17 cellular contexts compared by ENCODE assay signal in genomic region chr13:25169951-25170553, GRCh38. TPM values are rescaled to one million over a fixed set of nuclear protein-coding genes. Genes with fewer than 3 reads are reported as not detected.
A peak's percentile ranks its signal among the peaks of the same experiment; 100 is the strongest.
DNase-seq lines count a peak whose midpoint lies in the region; ATAC-seq lines count a peak whose summit lies in the region.
"Had no signal": no experiment of that assay in that cellular context is flagged by ENCODE, and none has a peak within 500 bp of the region (broad histone marks: within the 10 kb centered on the region; RNA-seq: fewer than 3 reads in every experiment).

No MANE protein-coding gene starts in this region.

- H3K27ac ChIP-seq in SK-N-MC = peak overlapping the region; percentile 100

- peaks cover 5% of the 10 kb centered on the region for H3K4me1 ChIP-seq in iPS-15b (ENCODE audit: control insufficient read depth, insufficient read depth, low read length)

- H3K36me3 ChIP-seq in H7 (replicated peaks; ENCODE audit: control insufficient read depth, insufficient read depth, low read length) (no peaks in the 10 kb centered on the region), SK-N-MC (ENCODE audit: insufficient read depth, low read length) (peaks cover 51% of the 10 kb centered on the region), iPS-15b (ENCODE audit: control insufficient read depth, insufficient read depth, low read length) (no peaks in the 10 kb centered on the region)

- H3K27me3 ChIP-seq in H7 (ENCODE audit: control insufficient read depth, insufficient read depth, low read length) (peaks cover 46% of the 10 kb centered on the region), iPS-15b (ENCODE audit: control insufficient read depth, insufficient read depth, low read length) (peaks cover 54% of the 10 kb centered on the region)

- DNase-seq in H7 = peak; percentile 32
- no peak for DNase-seq in SK-N-MC (ENCODE audit: low read depth, low spot score)
- DNase-seq in retina = peak; percentile 72
- DNase-seq in NCI-H1694 (lab: John Stamatoyannopoulos, UW) = no peak
- DNase-seq: EL; immature natural killer cell; Karpas-422; NCI-H187; NCI-H774; SHP77; stimulated activated naive CD4-positive, alpha-beta T cell treated with Interleukin-2 at 50 U/mL for 16 hours had no signal

- ATAC-seq in GM21515 (IDR thresholded peaks at IDR 0.05; ENCODE audit: unreplicated experiment) (no peak), HG03354 (IDR thresholded peaks at IDR 0.05; ENCODE audit: poor library complexity, severe bottlenecking, unreplicated experiment) (no peak), HG02623 (IDR thresholded peaks at IDR 0.05; ENCODE audit: unreplicated experiment) (no peak)

- H3K9me3 ChIP-seq in SK-N-MC (ENCODE audit: low read depth, low read length) = no peaks in the 10 kb centered on the region
- H3K9me3 ChIP-seq in iPS-15b (ENCODE audit: control insufficient read depth, insufficient read depth, low read length) = no peaks in the 10 kb centered on the region

- H3K9ac ChIP-seq in SK-N-MC (ENCODE audit: insufficient read length) (peak overlapping the region; percentile 98), iPS-15b (ENCODE audit: low read depth, low read length) (no peak overlapping the region)

- H3K4me3 ChIP-seq in H7 (ENCODE audit: insufficient read depth, low read depth, low read length) (peak overlapping the region; percentile 52), SK-N-MC (peak overlapping the region; percentile 85), iPS-15b (ENCODE audit: low read depth, low read length) (peak overlapping the region; percentile 39)

RNA-seq across cellular contexts. Expression of gene AMER2, which starts 2.0 kb away (rescaled TPM):
- total RNA-seq in H7 (2014; rRNA removed; shearing (Covaris generic)) = 0.15 and 0.17 TPM in 2 replicates
- total RNA-seq: mucosa of gallbladder, renal cortical epithelial cell had no signal

Comparison
In these comparisons a context has a peak if more than half of its experiments do, and no peak if none do; other contexts are left out.
1. DNase-seq: peak in H7 (single experiment) and retina (single experiment); none in SK-N-MC (single experiment) and NCI-H1694 (single experiment).
2. Peak in every context shown above with its lines, with median percentiles within 50 percentile points of each other: H3K4me3 ChIP-seq.